Comparison of ENCODE assay signal across 29 cellular contexts in genomic region chr15:46232471-46232870, GRCh38.
"Had no signal": no experiment of that assay in that cellular context is flagged by ENCODE, and none has a peak within 500 bp of the region (broad histone marks: within the 10 kb centered on the region; RNA-seq: fewer than 3 reads in every experiment).

No MANE protein-coding gene starts in this region.

- H3K4me1 ChIP-seq: pancreas, psoas muscle, right lobe of liver, sigmoid colon, stomach, thyroid gland, tibial nerve, upper lobe of left lung, vagina had no signal

- H3K27ac ChIP-seq: neutrophil, pancreas, psoas muscle, right lobe of liver, sigmoid colon, stomach, thoracic aorta, thyroid gland, tibial nerve, upper lobe of left lung, vagina had no signal

- ATAC-seq: naive thymus-derived CD8-positive, alpha-beta T cell; natural killer cell treated with Interleukin-12 subunit alpha and Interleukin-12 subunit beta and Interleukin-15 and Interleukin-18, amount 100 ng/mL, for 72 hours; pancreas; psoas muscle; right cardiac atrium; right lobe of liver; stimulated activated effector memory CD8-positive, alpha-beta T cell treated with anti-CD3 and anti-CD28 coated beads, Interleukin-12 subunit alpha, Interleukin-12 subunit beta, amount 100 ng/mL, for 72 hours; stimulated activated naive B cell treated with anti-CD40 and anti-IgM and Interleukin-4, amounts not matched to agents 10 μg/mL and 1 μg/mL and 100 μg/mL, for 72 hours had no signal

- H3K9me3 Mint-ChIP-seq: nephron progenitor cell, neural crest cell had no signal

- H3K27ac Mint-ChIP-seq: naive thymus-derived CD8-positive, alpha-beta T cell; natural killer cell treated with Interleukin-12 subunit alpha and Interleukin-12 subunit beta and Interleukin-15 and Interleukin-18, amount 100 ng/mL, for 72 hours; nephron progenitor cell; progenitor cell of endocrine pancreas; stimulated activated effector memory CD8-positive, alpha-beta T cell treated with anti-CD3 and anti-CD28 coated beads, Interleukin-12 subunit alpha, Interleukin-12 subunit beta, amount 100 ng/mL, for 72 hours; stimulated activated naive B cell treated with anti-CD40 and anti-IgM and Interleukin-4, amounts not matched to agents 10 μg/mL and 1 μg/mL and 100 μg/mL, for 72 hours; stimulated activated naive CD8-positive, alpha-beta T cell treated with anti-CD3 and anti-CD28 coated beads, Interleukin-15, Interleukin-2, amounts not matched to agents 100 ng/mL and 50 ng/mL, for 24 hours had no signal

- H3K9me3 ChIP-seq: neutrophil, pancreas, psoas muscle, right lobe of liver, sigmoid colon, stomach, thoracic aorta, thyroid gland, tibial nerve, upper lobe of left lung, vagina had no signal

- H3K36me3 Mint-ChIP-seq: naive thymus-derived CD8-positive, alpha-beta T cell; natural killer cell treated with Interleukin-12 subunit alpha and Interleukin-12 subunit beta and Interleukin-15 and Interleukin-18, amount 100 ng/mL, for 72 hours; stimulated activated effector memory CD8-positive, alpha-beta T cell treated with anti-CD3 and anti-CD28 coated beads, Interleukin-12 subunit alpha, Interleukin-12 subunit beta, amount 100 ng/mL, for 72 hours; stimulated activated naive B cell treated with anti-CD40 and anti-IgM and Interleukin-4, amounts not matched to agents 10 μg/mL and 1 μg/mL and 100 μg/mL, for 72 hours had no signal

- H3K36me3 ChIP-seq: neutrophil, pancreas, right lobe of liver, sigmoid colon, stomach, thoracic aorta, thyroid gland, tibial nerve, upper lobe of left lung, vagina had no signal

- H3K27me3 Mint-ChIP-seq: natural killer cell treated with Interleukin-12 subunit alpha and Interleukin-12 subunit beta and Interleukin-15 and Interleukin-18, amount 100 ng/mL, for 72 hours; progenitor cell of endocrine pancreas; stimulated activated naive B cell treated with anti-CD40 and anti-IgM and Interleukin-4, amounts not matched to agents 10 μg/mL and 1 μg/mL and 100 μg/mL, for 72 hours had no signal

- H3K4me3 ChIP-seq: pancreas, psoas muscle, right lobe of liver, sigmoid colon, stomach, thoracic aorta, thyroid gland, tibial nerve, upper lobe of left lung, vagina had no signal

- H3K4me1 Mint-ChIP-seq: naive thymus-derived CD8-positive, alpha-beta T cell; nephron progenitor cell; neural crest cell; stimulated activated effector memory CD8-positive, alpha-beta T cell treated with anti-CD3 and anti-CD28 coated beads, Interleukin-12 subunit alpha, Interleukin-12 subunit beta, amount 100 ng/mL, for 72 hours; stimulated activated naive B cell treated with anti-CD40 and anti-IgM and Interleukin-4, amounts not matched to agents 10 μg/mL and 1 μg/mL and 100 μg/mL, for 72 hours had no signal

- H3K4me3 Mint-ChIP-seq: naive thymus-derived CD8-positive, alpha-beta T cell; natural killer cell treated with Interleukin-12 subunit alpha and Interleukin-12 subunit beta and Interleukin-15 and Interleukin-18, amount 100 ng/mL, for 72 hours; nephron progenitor cell; neural crest cell; stimulated activated effector memory CD8-positive, alpha-beta T cell treated with anti-CD3 and anti-CD28 coated beads, Interleukin-12 subunit alpha, Interleukin-12 subunit beta, amount 100 ng/mL, for 72 hours; stimulated activated naive B cell treated with anti-CD40 and anti-IgM and Interleukin-4, amounts not matched to agents 10 μg/mL and 1 μg/mL and 100 μg/mL, for 72 hours; stimulated activated naive CD8-positive, alpha-beta T cell treated with anti-CD3 and anti-CD28 coated beads, Interleukin-15, Interleukin-2, amounts not matched to agents 100 ng/mL and 50 ng/mL, for 24 hours had no signal

- H3K27me3 ChIP-seq: neutrophil, pancreas, right lobe of liver, sigmoid colon, stomach, thyroid gland, tibial nerve, upper lobe of left lung, vagina had no signal

- DNase-seq: naive thymus-derived CD8-positive, alpha-beta T cell; nephron progenitor cell; nucleus accumbens; pancreas; posterior cingulate gyrus; psoas muscle; right cardiac atrium; right lobe of liver; sigmoid colon; small intestine; stimulated activated CD4-positive, alpha-beta T cell treated with anti-CD3 and anti-CD28 coated beads, Interleukin-15, amount 100 ng/mL, for 24 hours; stimulated activated CD4-positive, alpha-beta T cell treated with anti-CD3 and anti-CD28 coated beads, Interleukin-2, amount 100 ng/mL, for 24 hours; stimulated activated CD4-positive, alpha-beta T cell treated with anti-CD3 and anti-CD28 coated beads, Interleukin-2, amount 100 ng/mL, for 48 hours; stimulated activated CD4-positive, alpha-beta T cell treated with anti-CD3 and anti-CD28 coated beads, Interleukin-4, amount 100 ng/mL, for 24 hours; stimulated activated naive B cell treated with anti-CD40 and anti-IgM and Interleukin-4, amounts not matched to agents 10 μg/mL and 1 μg/mL and 100 μg/mL, for 72 hours; stimulated activated naive CD4-positive, alpha-beta T cell treated with Interleukin-2 at 50 U/mL for 16 hours; stomach; thyroid gland; trophoblast cell; upper lobe of left lung had no signal
